1 cellular context compared by ENCODE assay signal in the genomic region with DNA sequence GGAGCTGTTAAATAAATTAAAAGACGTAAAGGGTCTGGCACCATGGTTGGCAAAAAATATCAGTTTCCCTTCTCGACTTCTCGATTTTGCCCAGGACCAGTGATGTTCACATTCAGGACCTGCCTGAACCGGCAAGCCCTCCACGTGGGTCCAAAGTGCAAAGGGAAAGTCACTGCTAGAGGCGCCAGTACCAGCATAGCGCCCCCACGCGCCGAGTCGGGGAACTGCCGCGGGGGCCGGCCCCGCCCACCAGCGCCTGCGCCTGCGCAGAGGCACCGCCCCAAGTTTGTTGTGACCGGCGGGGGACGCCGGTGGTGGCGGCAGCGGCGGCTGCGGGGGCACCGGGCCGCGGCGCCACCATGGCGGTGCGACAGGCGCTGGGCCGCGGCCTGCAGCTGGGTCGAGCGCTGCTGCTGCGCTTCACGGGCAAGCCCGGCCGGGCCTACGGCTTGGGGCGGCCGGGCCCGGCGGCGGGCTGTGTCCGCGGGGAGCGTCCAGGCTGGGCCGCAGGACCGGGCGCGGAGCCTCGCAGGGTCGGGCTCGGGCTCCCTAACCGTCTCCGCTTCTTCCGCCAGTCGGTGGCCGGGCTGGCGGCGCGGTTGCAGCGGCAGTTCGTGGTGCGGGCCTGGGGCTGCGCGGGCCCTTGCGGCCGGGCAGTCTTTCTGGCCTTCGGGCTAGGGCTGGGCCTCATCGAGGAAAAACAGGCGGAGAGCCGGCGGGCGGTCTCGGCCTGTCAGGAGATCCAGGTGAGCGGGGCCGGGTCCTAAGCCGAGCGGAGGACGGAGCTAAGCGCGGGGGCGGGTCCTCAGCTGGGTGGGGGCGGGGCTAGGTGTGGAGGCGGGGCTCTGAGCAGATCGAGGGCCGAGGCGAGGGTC.
A peak's percentile ranks its signal among the peaks of the same experiment; 100 is the strongest.
TF ChIP-seq lines count a peak whose summit lies in the region.

PINK1 (plus strand) TSS at position 269 of the 875 bp plus-strand sequence; CDS start at position 360, 91 bp downstream.

TF ChIP-seq in HepG2, 621 proteins besides CTCF, POLR2A, EP300 and RAD21 (continued from another document and continues in another):
- TF ChIP-seq, protein P1, sequence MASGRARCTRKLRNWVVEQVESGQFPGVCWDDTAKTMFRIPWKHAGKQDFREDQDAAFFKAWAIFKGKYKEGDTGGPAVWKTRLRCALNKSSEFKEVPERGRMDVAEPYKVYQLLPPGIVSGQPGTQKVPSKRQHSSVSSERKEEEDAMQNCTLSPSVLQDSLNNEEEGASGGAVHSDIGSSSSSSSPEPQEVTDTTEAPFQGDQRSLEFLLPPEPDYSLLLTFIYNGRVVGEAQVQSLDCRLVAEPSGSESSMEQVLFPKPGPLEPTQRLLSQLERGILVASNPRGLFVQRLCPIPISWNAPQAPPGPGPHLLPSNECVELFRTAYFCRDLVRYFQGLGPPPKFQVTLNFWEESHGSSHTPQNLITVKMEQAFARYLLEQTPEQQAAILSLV (CRISPR knock-in tag; IDR thresholded peaks at IDR 0.05; ENCODE audit: borderline replicate concordance) = no peak
- TF ChIP-seq SOX5 (CRISPR knock-in tag; IDR thresholded peaks at IDR 0.05; ENCODE audit: borderline replicate concordance) (peak; percentile 63), ZNF598 (CRISPR knock-in tag; IDR thresholded peaks at IDR 0.05; ENCODE audit: borderline replicate concordance) (0 out of 2 replicates have a peak, but pooled peaks have one; percentile 51), ZNF362 (CRISPR knock-in tag; IDR thresholded peaks at IDR 0.05; ENCODE audit: borderline replicate concordance) (no peak), SIN3A (IDR thresholded peaks at IDR 0.05; ENCODE audit: borderline replicate concordance, low read depth, low read length) (0 out of 2 replicates have a peak, but pooled peaks have one; percentile 37), ZNF619 (CRISPR knock-in tag; IDR thresholded peaks at IDR 0.05) (no peak), ZNF616 (CRISPR knock-in tag; IDR thresholded peaks at IDR 0.05; ENCODE audit: low read depth) (0 out of 2 replicates have a peak, but pooled peaks have one; percentile 58), TOPORS (CRISPR knock-in tag; IDR thresholded peaks at IDR 0.05) (no peak), KDM2A (CRISPR knock-in tag; IDR thresholded peaks at IDR 0.05; ENCODE audit: borderline replicate concordance, low read depth) (peak; percentile 27; the same call in 1 of the 2 replicates), ZNF780A (CRISPR knock-in tag; IDR thresholded peaks at IDR 0.05) (no peak), ATM (IDR thresholded peaks at IDR 0.05; ENCODE audit: borderline replicate concordance) (no peak), ZC3H4 (CRISPR knock-in tag; IDR thresholded peaks at IDR 0.05; ENCODE audit: borderline replicate concordance) (no peak), ZNF512B (CRISPR knock-in tag; IDR thresholded peaks at IDR 0.05; ENCODE audit: borderline replicate concordance) (no peak), CBFB (CRISPR knock-in tag; IDR thresholded peaks at IDR 0.05) (no peak), ZNF7 (CRISPR knock-in tag; IDR thresholded peaks at IDR 0.05) (no peak), NAIF1 (CRISPR knock-in tag; IDR thresholded peaks at IDR 0.05; ENCODE audit: borderline replicate concordance) (no peak), SRY (CRISPR knock-in tag; IDR thresholded peaks at IDR 0.05) (no peak), ZNF615 (CRISPR knock-in tag; IDR thresholded peaks at IDR 0.05; ENCODE audit: borderline replicate concordance) (no peak), RFXANK (CRISPR knock-in tag; IDR thresholded peaks at IDR 0.05) (peak; percentile 80; the same call in 1 of the 2 replicates), ZNF768 (CRISPR knock-in tag; IDR thresholded peaks at IDR 0.05) (peak; percentile 24; the same call in 1 of the 2 replicates), DPF2 (CRISPR knock-in tag; IDR thresholded peaks at IDR 0.05; ENCODE audit: borderline replicate concordance, low read depth) (no peak), ZNF556 (CRISPR knock-in tag; IDR thresholded peaks at IDR 0.05; ENCODE audit: borderline replicate concordance) (no peak), MIXL1 (CRISPR knock-in tag; IDR thresholded peaks at IDR 0.05) (no peak), HDAC1 (CRISPR knock-in tag; IDR thresholded peaks at IDR 0.05) (peak; percentile 83), HDAC2 (CRISPR knock-in tag; IDR thresholded peaks at IDR 0.05) (peak; percentile 53; the same call in 1 of the 2 replicates), FOXA1 (IDR thresholded peaks at IDR 0.05) (no peak), FOXA1 (CRISPR knock-in tag; IDR thresholded peaks at IDR 0.05) (no peak), RXRA (CRISPR knock-in tag; IDR thresholded peaks at IDR 0.05) (peak; percentile 33; the same call in 1 of the 2 replicates), DRAP1 (CRISPR knock-in tag; IDR thresholded peaks at IDR 0.05) (0 out of 2 replicates have a peak, but pooled peaks have one; percentile 26), SMC3 (IDR thresholded peaks at IDR 0.05; ENCODE audit: low read length) (peak; percentile 72), ZNF652 (CRISPR knock-in tag; IDR thresholded peaks at IDR 0.05; ENCODE audit: borderline replicate concordance, low read depth) (no peak), ZNF501 (CRISPR knock-in tag; IDR thresholded peaks at IDR 0.05) (peak; percentile 86), CHD4 (IDR thresholded peaks at IDR 0.05; ENCODE audit: borderline replicate concordance, low read length) (no peak), ASH2L (IDR thresholded peaks at IDR 0.05; ENCODE audit: insufficient read length, low read depth, low read length) (peak; percentile 76), E2F5 (CRISPR knock-in tag; conservative IDR thresholded peaks at IDR 0.05) (no peak), EED (CRISPR knock-in tag; IDR thresholded peaks at IDR 0.05) (0 out of 2 replicates have a peak, but pooled peaks have one; percentile 76), TCF12 (IDR thresholded peaks at IDR 0.05) (no peak), TCF12 (CRISPR knock-in tag; IDR thresholded peaks at IDR 0.05) (no peak; the same call in 1 of the 2 replicates), HNRNPLL (IDR thresholded peaks at IDR 0.05; ENCODE audit: low read depth, low read length, poor library complexity, severe bottlenecking) (peak; percentile 36), ZSCAN31 (CRISPR knock-in tag; IDR thresholded peaks at IDR 0.05; ENCODE audit: low read depth) (peak; percentile 74; the same call in 1 of the 2 replicates), ATF5 (CRISPR knock-in tag; IDR thresholded peaks at IDR 0.05; ENCODE audit: low read depth) (no peak), GATAD2A (CRISPR knock-in tag; IDR thresholded peaks at IDR 0.05) (peak; percentile 44; the same call in 1 of the 2 replicates), ZNF891 (CRISPR knock-in tag; IDR thresholded peaks at IDR 0.05) (no peak), BCL6 (CRISPR knock-in tag; IDR thresholded peaks at IDR 0.05) (no peak)
- TF ChIP-seq, protein P2, sequence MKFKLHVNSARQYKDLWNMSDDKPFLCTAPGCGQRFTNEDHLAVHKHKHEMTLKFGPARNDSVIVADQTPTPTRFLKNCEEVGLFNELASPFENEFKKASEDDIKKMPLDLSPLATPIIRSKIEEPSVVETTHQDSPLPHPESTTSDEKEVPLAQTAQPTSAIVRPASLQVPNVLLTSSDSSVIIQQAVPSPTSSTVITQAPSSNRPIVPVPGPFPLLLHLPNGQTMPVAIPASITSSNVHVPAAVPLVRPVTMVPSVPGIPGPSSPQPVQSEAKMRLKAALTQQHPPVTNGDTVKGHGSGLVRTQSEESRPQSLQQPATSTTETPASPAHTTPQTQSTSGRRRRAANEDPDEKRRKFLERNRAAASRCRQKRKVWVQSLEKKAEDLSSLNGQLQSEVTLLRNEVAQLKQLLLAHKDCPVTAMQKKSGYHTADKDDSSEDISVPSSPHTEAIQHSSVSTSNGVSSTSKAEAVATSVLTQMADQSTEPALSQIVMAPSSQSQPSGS (CRISPR knock-in tag; IDR thresholded peaks at IDR 0.05) = peak; percentile 65; the same call in 1 of the 2 replicates
- TF ChIP-seq, protein P3, sequence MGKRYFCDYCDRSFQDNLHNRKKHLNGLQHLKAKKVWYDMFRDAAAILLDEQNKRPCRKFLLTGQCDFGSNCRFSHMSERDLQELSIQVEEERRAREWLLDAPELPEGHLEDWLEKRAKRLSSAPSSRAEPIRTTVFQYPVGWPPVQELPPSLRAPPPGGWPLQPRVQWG (CRISPR knock-in tag; IDR thresholded peaks at IDR 0.05; ENCODE audit: borderline replicate concordance, low read depth) = no peak
- TF ChIP-seq, protein P4, sequence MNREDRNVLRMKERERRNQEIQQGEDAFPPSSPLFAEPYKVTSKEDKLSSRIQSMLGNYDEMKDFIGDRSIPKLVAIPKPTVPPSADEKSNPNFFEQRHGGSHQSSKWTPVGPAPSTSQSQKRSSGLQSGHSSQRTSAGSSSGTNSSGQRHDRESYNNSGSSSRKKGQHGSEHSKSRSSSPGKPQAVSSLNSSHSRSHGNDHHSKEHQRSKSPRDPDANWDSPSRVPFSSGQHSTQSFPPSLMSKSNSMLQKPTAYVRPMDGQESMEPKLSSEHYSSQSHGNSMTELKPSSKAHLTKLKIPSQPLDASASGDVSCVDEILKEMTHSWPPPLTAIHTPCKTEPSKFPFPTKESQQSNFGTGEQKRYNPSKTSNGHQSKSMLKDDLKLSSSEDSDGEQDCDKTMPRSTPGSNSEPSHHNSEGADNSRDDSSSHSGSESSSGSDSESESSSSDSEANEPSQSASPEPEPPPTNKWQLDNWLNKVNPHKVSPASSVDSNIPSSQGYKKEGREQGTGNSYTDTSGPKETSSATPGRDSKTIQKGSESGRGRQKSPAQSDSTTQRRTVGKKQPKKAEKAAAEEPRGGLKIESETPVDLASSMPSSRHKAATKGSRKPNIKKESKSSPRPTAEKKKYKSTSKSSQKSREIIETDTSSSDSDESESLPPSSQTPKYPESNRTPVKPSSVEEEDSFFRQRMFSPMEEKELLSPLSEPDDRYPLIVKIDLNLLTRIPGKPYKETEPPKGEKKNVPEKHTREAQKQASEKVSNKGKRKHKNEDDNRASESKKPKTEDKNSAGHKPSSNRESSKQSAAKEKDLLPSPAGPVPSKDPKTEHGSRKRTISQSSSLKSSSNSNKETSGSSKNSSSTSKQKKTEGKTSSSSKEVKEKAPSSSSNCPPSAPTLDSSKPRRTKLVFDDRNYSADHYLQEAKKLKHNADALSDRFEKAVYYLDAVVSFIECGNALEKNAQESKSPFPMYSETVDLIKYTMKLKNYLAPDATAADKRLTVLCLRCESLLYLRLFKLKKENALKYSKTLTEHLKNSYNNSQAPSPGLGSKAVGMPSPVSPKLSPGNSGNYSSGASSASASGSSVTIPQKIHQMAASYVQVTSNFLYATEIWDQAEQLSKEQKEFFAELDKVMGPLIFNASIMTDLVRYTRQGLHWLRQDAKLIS (CRISPR knock-in tag; IDR thresholded peaks at IDR 0.05) = no peak
